27 cellular contexts compared by ENCODE assay signal in the genomic region with DNA sequence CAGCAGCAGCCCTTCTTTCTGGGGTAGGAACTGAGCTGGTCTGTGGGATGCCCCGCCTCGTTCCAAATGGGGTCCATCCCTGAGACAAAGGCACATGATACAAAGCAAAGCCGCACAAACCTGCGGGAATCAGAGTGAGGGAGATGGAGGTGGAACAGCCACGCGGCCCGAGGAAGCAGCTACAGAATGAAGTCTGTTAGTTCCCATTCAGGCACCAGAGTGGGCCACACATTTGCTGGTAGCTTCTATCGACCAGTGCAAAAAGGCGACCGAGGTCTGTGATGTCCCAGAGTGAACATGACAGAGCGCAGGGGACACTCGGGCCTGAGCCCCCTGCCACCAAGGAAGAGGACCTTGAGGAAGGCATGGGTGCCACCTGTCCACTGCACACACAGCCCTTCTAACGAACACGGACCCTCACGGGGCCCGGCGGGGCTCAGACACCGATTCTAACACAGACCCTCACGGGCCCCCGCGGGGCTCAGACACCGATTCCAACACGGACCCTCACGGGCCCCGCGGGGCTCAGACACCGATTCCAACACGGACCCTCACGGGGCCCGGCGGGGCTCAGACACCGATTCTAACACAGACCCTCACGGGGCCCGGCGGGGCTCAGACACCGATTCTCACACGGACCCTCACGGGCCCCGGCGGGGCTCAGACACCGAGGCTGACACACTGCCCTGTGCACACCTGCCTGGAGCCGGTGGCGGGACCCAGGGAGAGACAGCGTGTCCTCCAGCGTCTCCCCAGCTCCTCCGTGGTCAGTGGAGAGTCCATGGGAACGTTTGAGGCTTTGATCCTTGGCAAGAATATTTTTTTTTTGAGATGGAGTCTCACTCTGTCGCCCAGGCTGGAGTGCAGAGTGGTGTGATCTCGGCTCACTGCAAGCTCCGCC. TPM values are rescaled to one million over a fixed set of nuclear protein-coding genes. Genes with fewer than 3 reads are reported as not detected.
DNase-seq lines count a peak whose midpoint lies in the region; ATAC-seq and TF ChIP-seq lines count a peak whose summit lies in the region.
"Had no signal": no experiment of that assay in that cellular context is flagged by ENCODE, and none has a peak within 500 bp of the region (broad histone marks: within the 10 kb centered on the region; RNA-seq: fewer than 3 reads in every experiment).

No MANE protein-coding gene starts in this region.

- intact Hi-C loops in sigmoid colon (cut with DNase I) = no loop called here

- no peaks in the 10 kb centered on the region for H4K20me1 ChIP-seq in osteoblast (ENCODE audit: insufficient read depth, low read length)
- H4K20me1 ChIP-seq: BLaER1 treated with 17β-estradiol and CSF1 and Interleukin-3, amounts not matched to agents 10 nM and 100 nM had no signal

- H3K27ac ChIP-seq in osteoblast (ENCODE audit: low read depth, low read length) (no peak overlapping the region), sigmoid colon (no peak overlapping the region), foreskin keratinocyte (no peak overlapping the region)
- H3K27ac ChIP-seq: BLaER1 treated with 17β-estradiol and CSF1 and Interleukin-3, amounts not matched to agents 10 nM and 100 nM; cardiac muscle cell; coronary artery; pancreas; right atrium auricular region; RWPE1 had no signal

- H2AFZ ChIP-seq in osteoblast (ENCODE audit: low read length) = no peak overlapping the region

- TF ChIP-seq POLR2A in NB4 (IDR thresholded peaks at IDR 0.05; ENCODE audit: extremely low read depth, insufficient read length) (no peak), sigmoid colon (IDR thresholded peaks at IDR 0.05) (no peak)

- peaks cover 28% of the 10 kb centered on the region for H3K27me3 ChIP-seq in osteoblast (ENCODE audit: insufficient read depth, low read length)
- peaks cover 0 to 3% (median 0%) of the 10 kb centered on the region in 3 donors for H3K27me3 ChIP-seq in sigmoid colon
- peaks cover 6% of the 10 kb centered on the region for H3K27me3 ChIP-seq in foreskin keratinocyte
- H3K27me3 ChIP-seq: cardiac muscle cell, pancreas, right atrium auricular region had no signal

- no peaks in the 10 kb centered on the region for H3K36me3 ChIP-seq in osteoblast (ENCODE audit: insufficient read depth, low read length)
- H3K36me3 ChIP-seq in sigmoid colon = no peaks in the 10 kb centered on the region
- H3K36me3 ChIP-seq: BLaER1 treated with 17β-estradiol and CSF1 and Interleukin-3, amounts not matched to agents 10 nM and 100 nM; cardiac muscle cell; pancreas; right atrium auricular region had no signal

- no peak for ATAC-seq in foreskin keratinocyte
- ATAC-seq: activated CD8-positive, alpha-beta memory T cell treated with anti-CD3 and anti-CD28 coated beads, Interleukin-2, amount 10 ng/mL, durations not matched to agents 7 days and 5 days; activated T-cell treated with anti-CD3 and anti-CD28 coated beads, Interleukin-2, amount 50 U/mL, for 4 hours; T-helper 17 cell had no signal

- H3K4me1 ChIP-seq in osteoblast (ENCODE audit: insufficient read depth, low read length) = peaks cover 12% of the 10 kb centered on the region
- peaks cover 0 to 20% (median 3%) of the 10 kb centered on the region in 4 donors for H3K4me1 ChIP-seq in sigmoid colon
- no peaks in the 10 kb centered on the region for H3K4me1 ChIP-seq in foreskin keratinocyte
- H3K4me1 ChIP-seq: pancreas had no signal

- DNase-seq in ELF-1 (ENCODE audit: low read depth, low spot score) (peak; percentile 67), NB4 (ENCODE audit: low read depth) (peak; percentile 49), glomerular visceral epithelial cell (ENCODE audit: extremely low spot score) (peak; percentile 15), osteoblast (ENCODE audit: insufficient read length, low spot score, missing footprints) (peak; percentile 83), sigmoid colon (no peak), foreskin keratinocyte (no peak)
- DNase-seq in activated CD4-positive, alpha-beta T cell treated with anti-CD3 and anti-CD28 coated beads, Interleukin-2, amount 50 U/mL, for 48 hours = no peak
- DNase-seq: activated CD4-positive, CD25-positive, alpha-beta regulatory T cell; activated CD8-positive, alpha-beta memory T cell treated with anti-CD3 and anti-CD28 coated beads, Interleukin-2, amount 10 ng/mL, durations not matched to agents 7 days and 5 days; activated gamma-delta T cell; activated naive CD8-positive, alpha-beta T cell treated with anti-CD3 and anti-CD28 coated beads for 36 hours; activated T-cell treated with anti-CD3 and anti-CD28 coated beads, Interleukin-2, amount 50 U/mL, for 4 hours; erythroblast; IMR-90; kidney glomerular epithelial cell; NCI-H146; NCI-H510A treated with DMSO at 0.1 percent for 48 hours; OCI-M1; stimulated activated CD4-positive, alpha-beta T cell treated with anti-CD3 and anti-CD28 coated beads, Interleukin-2, amount 100 ng/mL, for 24 hours; T-helper 17 cell had no signal

- no peak overlapping the region for H3K4me2 ChIP-seq in osteoblast (ENCODE audit: insufficient read depth, low read length)
- H3K4me2 ChIP-seq: BLaER1 treated with 17β-estradiol and CSF1 and Interleukin-3, amounts not matched to agents 10 nM and 100 nM; smooth muscle cell had no signal

- H3K4me3 ChIP-seq in NB4 (ENCODE audit: low read depth, low read length) = no peak overlapping the region
- H3K4me3 ChIP-seq in osteoblast (ENCODE audit: insufficient read depth, low read length) = no peak overlapping the region
- no peak overlapping the region for H3K4me3 ChIP-seq in sigmoid colon
- H3K4me3 ChIP-seq: BLaER1 treated with 17β-estradiol and CSF1 and Interleukin-3, amounts not matched to agents 10 nM and 100 nM; cardiac muscle cell; coronary artery; pancreas; right atrium auricular region; smooth muscle cell had no signal

- H3K79me2 ChIP-seq in osteoblast (ENCODE audit: insufficient read depth, low read length) = no peaks in the 10 kb centered on the region

- H3K9me3 ChIP-seq in osteoblast (ENCODE audit: low read depth, low read length) (no peaks in the 10 kb centered on the region), sigmoid colon (no peaks in the 10 kb centered on the region)
- H3K9me3 ChIP-seq: BLaER1 treated with 17β-estradiol and CSF1 and Interleukin-3, amounts not matched to agents 10 nM and 100 nM; pancreas; right atrium auricular region had no signal

- 90 to 91% methylated on average over 50 of the region's 50 CpGs for WGBS in sigmoid colon, 2 donors

- TF ChIP-seq CTCF in NB4 (IDR thresholded peaks at IDR 0.05; ENCODE audit: low read depth, low read length) = no peak
- TF ChIP-seq CTCF in osteoblast (IDR thresholded peaks at IDR 0.05; ENCODE audit: extremely low read depth, low read depth, low read length) = no peak
- TF ChIP-seq CTCF in sigmoid colon (IDR thresholded peaks at IDR 0.05) = no peak
- TF ChIP-seq CTCF in foreskin keratinocyte (conservative IDR thresholded peaks at IDR 0.05) = no peak

- TF ChIP-seq EP300 in sigmoid colon (IDR thresholded peaks at IDR 0.05) = no peak

RNA-seq across cellular contexts. Expression of gene FAM20C, which starts 32.8 kb away (rescaled TPM):
- 38.6 and 46.0 TPM in 2 replicates for total RNA-seq in osteoblast
- total RNA-seq in sigmoid colon = 10 to 100 TPM; 18.4 to 51.3 (median 23.3) TPM
- 10 to 100 TPM in 2 of 3 donors, 1 to 10 TPM in 1; 3.0 to 27.5 (median 10.4) TPM for polyA plus RNA-seq in sigmoid colon
- total RNA-seq in foreskin keratinocyte = 17.5 and 18.2 TPM in 2 replicates
- 20.6 and 22.9 TPM in 2 replicates for polyA plus RNA-seq in foreskin keratinocyte

Comparison
In these comparisons a context has a peak if more than half of its experiments do, and no peak if none do; other contexts are left out.
1. DNase-seq: peak in ELF-1 (single experiment), NB4 (single experiment), glomerular visceral epithelial cell (single experiment) and osteoblast (single experiment); none in sigmoid colon (single experiment), activated CD4-positive, alpha-beta T cell treated with anti-CD3 and anti-CD28 coated beads, Interleukin-2, amount 50 U/mL, for 48 hours (0 of 2) and foreskin keratinocyte (0 of 2).